Comparison of ENCODE assay signal across 16 cellular contexts in genomic region chr6:15452182-15452941, GRCh38.
DNase-seq lines count a peak whose midpoint lies in the region; ATAC-seq and TF ChIP-seq lines count a peak whose summit lies in the region.
"Had no signal": no experiment of that assay in that cellular context is flagged by ENCODE, and none has a peak within 500 bp of the region (broad histone marks: within the 10 kb centered on the region; RNA-seq: fewer than 3 reads in every experiment).

No MANE protein-coding gene starts in this region.

- H3K4me3 ChIP-seq in right cardiac atrium (ENCODE audit: low read length) (no peak overlapping the region), esophagus muscularis mucosa (no peak overlapping the region), uterus (no peak overlapping the region), Peyer's patch (no peak overlapping the region)
- H3K4me3 ChIP-seq: stomach, vagina had no signal

- no peaks in the 10 kb centered on the region for H3K9me3 Mint-ChIP-seq in T-helper 1 cell treated with Interleukin-12 subunit alpha and Interleukin-12 subunit beta and Interleukin-4 antibody, amounts not matched to agents 30 μg/mL and 1 μg/mL, for 36 hours
- H3K9me3 Mint-ChIP-seq: H9 had no signal

- TF ChIP-seq EP300 in esophagus muscularis mucosa (IDR thresholded peaks at IDR 0.05) = no peak

- no peaks in the 10 kb centered on the region for H3K9me3 ChIP-seq in right cardiac atrium (ENCODE audit: control insufficient read depth, low read length)
- H3K9me3 ChIP-seq in esophagus muscularis mucosa = no peaks in the 10 kb centered on the region
- no peaks in the 10 kb centered on the region for H3K9me3 ChIP-seq in uterus
- no peaks in the 10 kb centered on the region for H3K9me3 ChIP-seq in Peyer's patch
- H3K9me3 ChIP-seq: BE2C, stomach, vagina had no signal

- intact Hi-C loops in right cardiac atrium (cut with DNase I) = no loop called here
- intact Hi-C loops in left ventricle myocardium superior (cut with micrococcal nuclease) = no loop called here
- intact Hi-C loops in esophagus muscularis mucosa (cut with DNase I) = no loop called here
- intact Hi-C loops in uterus (cut with DNase I; ENCODE audit: low total_unique reads) = no loop called here

- ATAC-seq in right cardiac atrium (no peak), left ventricle myocardium superior (no peak), GM18909 (IDR thresholded peaks at IDR 0.05; ENCODE audit: poor library complexity, unreplicated experiment) (no peak)

- no peaks in the 10 kb centered on the region for H3K27me3 ChIP-seq in right cardiac atrium (ENCODE audit: control insufficient read depth, insufficient read depth)
- H3K27me3 ChIP-seq in esophagus muscularis mucosa = no peaks in the 10 kb centered on the region
- no peaks in the 10 kb centered on the region for H3K27me3 ChIP-seq in uterus
- H3K27me3 ChIP-seq in Peyer's patch = no peaks in the 10 kb centered on the region
- H3K27me3 ChIP-seq: BE2C, stomach, vagina had no signal

- TF ChIP-seq CTCF in esophagus muscularis mucosa (IDR thresholded peaks at IDR 0.05) (no peak), uterus (IDR thresholded peaks at IDR 0.05) (no peak), Peyer's patch (IDR thresholded peaks at IDR 0.05) (no peak)

- 87% methylated on average over 9 of the region's 9 CpGs for WGBS in right cardiac atrium
- WGBS in esophagus muscularis mucosa = 91% methylated on average over 9 of the region's 9 CpGs

- no peak for TF ChIP-seq POLR2A in esophagus muscularis mucosa (IDR thresholded peaks at IDR 0.05; ENCODE audit: low read depth)
- no peak for TF ChIP-seq POLR2A in uterus (IDR thresholded peaks at IDR 0.05)
- no peak for TF ChIP-seq POLR2A in Peyer's patch (IDR thresholded peaks at IDR 0.05)

- peaks cover 33% of the 10 kb centered on the region for H3K4me1 Mint-ChIP-seq in T-helper 1 cell treated with Interleukin-12 subunit alpha and Interleukin-12 subunit beta and Interleukin-4 antibody, amounts not matched to agents 30 μg/mL and 1 μg/mL, for 36 hours (ENCODE audit: low read depth)

- H3K4me1 ChIP-seq in right cardiac atrium (ENCODE audit: control insufficient read depth, insufficient read depth, low read length) = peaks cover 22% of the 10 kb centered on the region
- peaks cover 34 to 61% (median 46%) of the 10 kb centered on the region in 4 donors for H3K4me1 ChIP-seq in esophagus muscularis mucosa
- no peaks in the 10 kb centered on the region for H3K4me1 ChIP-seq in uterus
- H3K4me1 ChIP-seq in Peyer's patch = peaks cover 0 to 9% (median 0%) of the 10 kb centered on the region in 4 donors

- DNase-seq in right cardiac atrium = no peak
- no peak for DNase-seq in left ventricle myocardium superior
- no peak for DNase-seq in esophagus muscularis mucosa (ENCODE audit: extremely low spot score)
- no peak for DNase-seq in uterus
- no peak for DNase-seq in SIG-M5 treated with dmso at 0.1 percent for 504 hours (lab: John Stamatoyannopoulos, UW; ENCODE audit: unreplicated experiment)
- DNase-seq in Peyer's patch = no peak
- DNase-seq: activated CD4-positive, alpha-beta T cell treated with anti-CD3 and anti-CD28 coated beads, Interleukin-2, amount 50 U/mL, for 48 hours; BE2C; H9; NCI-H2081 treated with DMSO at 0.1 percent for 48 hours; stomach; T-helper 9 cell had no signal

- no peaks in the 10 kb centered on the region for H3K27me3 Mint-ChIP-seq in T-helper 1 cell treated with Interleukin-12 subunit alpha and Interleukin-12 subunit beta and Interleukin-4 antibody, amounts not matched to agents 30 μg/mL and 1 μg/mL, for 36 hours (ENCODE audit: low read depth)

- peak overlapping the region; percentile 72 for H3K27ac Mint-ChIP-seq in T-helper 1 cell treated with Interleukin-12 subunit alpha and Interleukin-12 subunit beta and Interleukin-4 antibody, amounts not matched to agents 30 μg/mL and 1 μg/mL, for 36 hours

- peak overlapping the region; percentile 79 for H3K27ac ChIP-seq in right cardiac atrium (ENCODE audit: low read length)
- peak overlapping the region in 3 of 4 donors; percentile 14 to 64 (median 61) for H3K27ac ChIP-seq in esophagus muscularis mucosa (replicated peaks in 1 of 4)
- no peak overlapping the region for H3K27ac ChIP-seq in uterus
- H3K27ac ChIP-seq in Peyer's patch = no peak overlapping the region
- H3K27ac ChIP-seq: RWPE1, stomach, vagina had no signal

- H3K36me3 ChIP-seq in esophagus muscularis mucosa (peaks cover 0 to 10% (median 2%) of the 10 kb centered on the region in 4 donors), uterus (no peaks in the 10 kb centered on the region), Peyer's patch (peaks cover 0 to 6% (median 0%) of the 10 kb centered on the region in 3 donors)
- H3K36me3 ChIP-seq: vagina had no signal

- no peak overlapping the region for H3K4me3 Mint-ChIP-seq in T-helper 1 cell treated with Interleukin-12 subunit alpha and Interleukin-12 subunit beta and Interleukin-4 antibody, amounts not matched to agents 30 μg/mL and 1 μg/mL, for 36 hours
- H3K4me3 Mint-ChIP-seq: H9 had no signal

- H3K36me3 Mint-ChIP-seq in T-helper 1 cell treated with Interleukin-12 subunit alpha and Interleukin-12 subunit beta and Interleukin-4 antibody, amounts not matched to agents 30 μg/mL and 1 μg/mL, for 36 hours (ENCODE audit: low read depth) = peaks cover 16% of the 10 kb centered on the region

Comparison
In these comparisons a context has a peak if more than half of its experiments do, and no peak if none do; other contexts are left out.
1. H3K27ac ChIP-seq: peak in right cardiac atrium (single experiment) and esophagus muscularis mucosa (3 of 4); none in uterus (0 of 2) and Peyer's patch (0 of 4).